In genomic region chr1:71046891-71047634, GRCh38 we compare ENCODE assay signal across 8 cellular contexts. TPM values are rescaled to one million over a fixed set of nuclear protein-coding genes. Genes with fewer than 3 reads are reported as not detected.
A peak's percentile ranks its signal among the peaks of the same experiment; 100 is the strongest.
DNase-seq lines count a peak whose midpoint lies in the region; ATAC-seq, FAIRE-seq and TF ChIP-seq lines count a peak whose summit lies in the region.

No MANE protein-coding gene starts in this region.

- peak overlapping the region; percentile 80 to 89 (median 84) for H3K4me3 Mint-ChIP-seq in brain
- H3K4me3 Mint-ChIP-seq in stimulated activated naive B cell treated with anti-CD40 and anti-IgM and Interleukin-4, amounts not matched to agents 10 μg/mL and 1 μg/mL and 100 μg/mL, for 72 hours = peak overlapping the region; percentile 78 to 85

- H3K14ac ChIP-seq in IMR-90 (replicated peaks; ENCODE audit: low read depth, low read length) = no peak overlapping the region

- H3K36me3 Mint-ChIP-seq in brain = no peaks in the 10 kb centered on the region
- H3K36me3 Mint-ChIP-seq in stimulated activated naive B cell treated with anti-CD40 and anti-IgM and Interleukin-4, amounts not matched to agents 10 μg/mL and 1 μg/mL and 100 μg/mL, for 72 hours = peaks cover 0 to 1% of the 10 kb centered on the region in 2 donors

- H3K27me3 Mint-ChIP-seq in brain = peaks cover 45% of the 10 kb centered on the region
- peaks cover 36 to 46% of the 10 kb centered on the region in 2 donors for H3K27me3 Mint-ChIP-seq in stimulated activated naive B cell treated with anti-CD40 and anti-IgM and Interleukin-4, amounts not matched to agents 10 μg/mL and 1 μg/mL and 100 μg/mL, for 72 hours

- POLR2A ChIA-PET in IMR-90 (lab: Charles Lee; ENCODE audit: unreplicated experiment) = no interaction called here

- no peak overlapping the region for H4K5ac ChIP-seq in IMR-90 (ENCODE audit: low read depth, low read length)

- no peak for TF ChIP-seq POLR2A in IMR-90 (IDR thresholded peaks at IDR 0.05; ENCODE audit: low read depth, low read length)

- H3K4me1 ChIP-seq in IMR-90 (ENCODE audit: control insufficient read depth, insufficient read depth, low read length) (peaks cover 3% of the 10 kb centered on the region; the same call in 1 of the 2 replicates), keratinocyte (ENCODE audit: control insufficient read depth, extremely low read depth, insufficient read depth, low read length) (peaks cover 4% of the 10 kb centered on the region)

- FAIRE-seq in keratinocyte (lab: Jason Lieb, UNC) = no peak

- peaks cover 38% of the 10 kb centered on the region for H3K27me3 ChIP-seq in IMR-90 (ENCODE audit: control insufficient read depth, insufficient read depth, low read length)
- peaks cover 34% of the 10 kb centered on the region for H3K27me3 ChIP-seq in keratinocyte (ENCODE audit: control insufficient read depth, extremely low read depth, insufficient read depth, low read length)

- dilution Hi-C loops in IMR-90 (cut with HindIII; ENCODE audit: low sequenced_read_pairs, unreplicated experiment) (no loop called here), keratinocyte (cut with MboI; ENCODE audit: extremely low pct_ligation_motif_present, low sequenced_read_pairs) (no loop called here)

- H2BK20ac ChIP-seq in IMR-90 (ENCODE audit: low read depth, low read length) = no peak overlapping the region

- H3K27ac ChIP-seq in IMR-90 (ENCODE audit: insufficient read depth, low read length) (no peak overlapping the region), keratinocyte (ENCODE audit: control insufficient read depth, insufficient read depth, low read length) (no peak overlapping the region)

- H2AK9ac ChIP-seq in IMR-90 (replicated peaks; ENCODE audit: low read depth, low read length, poor library complexity) = no peak overlapping the region

- no peaks in the 10 kb centered on the region; the same call in 1 of the 2 replicates for H3K9me3 ChIP-seq in IMR-90 (ENCODE audit: control insufficient read depth, insufficient read depth, low read length)
- no peaks in the 10 kb centered on the region for H3K9me3 ChIP-seq in keratinocyte (ENCODE audit: control insufficient read depth, low read depth, low read length)

- BruUV-seq in IMR-90 (replicated peaks; lab: Mats Ljungman, UMichigan) = no TSS peak

- H3K9ac ChIP-seq in IMR-90 (ENCODE audit: low read depth, low read length) (no peak overlapping the region), keratinocyte (ENCODE audit: control insufficient read depth, extremely low read depth, insufficient read depth, low read length) (no peak overlapping the region)

- peaks cover 15% of the 10 kb centered on the region for H3K4me1 Mint-ChIP-seq in brain
- H3K4me1 Mint-ChIP-seq in stimulated activated naive B cell treated with anti-CD40 and anti-IgM and Interleukin-4, amounts not matched to agents 10 μg/mL and 1 μg/mL and 100 μg/mL, for 72 hours = peaks cover 13 to 20% of the 10 kb centered on the region in 2 donors

- peaks cover 0 to 8% (median 0%) of the 10 kb centered on the region in 5 experiments for H3K9me3 Mint-ChIP-seq in brain
- no peaks in the 10 kb centered on the region for H3K9me3 Mint-ChIP-seq in stimulated activated naive B cell treated with anti-CD40 and anti-IgM and Interleukin-4, amounts not matched to agents 10 μg/mL and 1 μg/mL and 100 μg/mL, for 72 hours

- no peaks in the 10 kb centered on the region for H3K79me1 ChIP-seq in IMR-90 (ENCODE audit: low read depth in 1 of 2, low read length in 2 of 2)

- H2AFZ ChIP-seq in IMR-90 (replicated peaks; ENCODE audit: low read length, poor library complexity) (peak overlapping the region; percentile 88), keratinocyte (ENCODE audit: control insufficient read depth, low read length) (peak overlapping the region; percentile 85)

- peak overlapping the region; percentile 31; the same call in 1 of the 2 replicates for H3K23ac ChIP-seq in IMR-90 (ENCODE audit: low read depth, low read length)

- CTCF ChIA-PET in IMR-90 (lab: Yijun Ruan, JAX) = no interaction called here

- intact Hi-C loops in IMR-90 (cut with micrococcal nuclease) = no loop called here

- no peaks in the 10 kb centered on the region for H3K36me3 ChIP-seq in IMR-90 (ENCODE audit: control insufficient read depth, insufficient read depth, low read length)
- H3K36me3 ChIP-seq in keratinocyte (ENCODE audit: control insufficient read depth in 2 of 2, extremely low read depth in 1 of 2, insufficient read depth in 2 of 2, low read length in 2 of 2) = no peaks in the 10 kb centered on the region

- H2BK5ac ChIP-seq in IMR-90 (ENCODE audit: low read depth, low read length, poor library complexity, severe bottlenecking) = no peak overlapping the region

- TF ChIP-seq CTCF in IMR-90 (conservative IDR thresholded peaks at IDR 0.05; ENCODE audit: low read depth, low read length) (no peak), brain (conservative IDR thresholded peaks at IDR 0.05) (no peak), keratinocyte (optimal IDR thresholded peaks at IDR 0.05 in 1 of 3, IDR thresholded peaks at IDR 0.05 in 1 of 3, conservative IDR thresholded peaks at IDR 0.05 in 1 of 3; ENCODE audit: extremely low read depth in 1 of 3, insufficient read depth in 2 of 3, low read length in 3 of 3) (no peak)

- no peak overlapping the region for H3K27ac Mint-ChIP-seq in brain
- peak overlapping the region; percentile 31 for H3K27ac Mint-ChIP-seq in stimulated activated naive B cell treated with anti-CD40 and anti-IgM and Interleukin-4, amounts not matched to agents 10 μg/mL and 1 μg/mL and 100 μg/mL, for 72 hours

- no peak overlapping the region for H3K18ac ChIP-seq in IMR-90 (ENCODE audit: low read depth, low read length)

- H4K91ac ChIP-seq in IMR-90 (ENCODE audit: insufficient read depth, low read depth, low read length) = no peak overlapping the region

- DNase-seq in NCI-H345 (lab: John Stamatoyannopoulos, UW) (peak; percentile 38), NCI-H345 treated with DMSO at 0.1 percent for 48 hours (lab: John Stamatoyannopoulos, UW; ENCODE audit: unreplicated experiment) (no peak), IMR-90 (no peak), keratinocyte (ENCODE audit: low read depth, low spot score) (no peak), dedifferentiated amniotic fluid mesenchymal stem cell (ENCODE audit: extremely low spot score) (no peak), SW480 (ENCODE audit: low spot score) (no peak)
- peak; percentile 2 for DNase-seq in stimulated activated naive B cell treated with anti-CD40 and anti-IgM and Interleukin-4, amounts not matched to agents 10 μg/mL and 1 μg/mL and 100 μg/mL, for 72 hours

- WGBS in IMR-90 (ENCODE audit: extremely low coverage in 2 of 2, insufficient read length in 1 of 2), 2 experiments = 9% methylated on average over 49 of the region's 73 CpGs; no CpG with 5 or more reads in 1 of the 2 experiments

- no peaks in the 10 kb centered on the region for H3K79me2 ChIP-seq in keratinocyte (ENCODE audit: control insufficient read depth, insufficient read depth, low read length)

- H3K4ac ChIP-seq in IMR-90 (ENCODE audit: low read depth, low read length) = no peak overlapping the region

- H4K8ac ChIP-seq in IMR-90 (ENCODE audit: low read depth in 2 of 2, low read length in 2 of 2) = no peak overlapping the region

- H3K9me1 ChIP-seq in IMR-90 (ENCODE audit: insufficient read depth, low read length) (no peaks in the 10 kb centered on the region), keratinocyte (ENCODE audit: control insufficient read depth, extremely low read depth, insufficient read depth, low read length) (no peaks in the 10 kb centered on the region)

- peak; percentile 22 for ATAC-seq in IMR-90 (ENCODE audit: low read depth)
- ATAC-seq in stimulated activated naive B cell treated with anti-CD40 and anti-IgM and Interleukin-4, amounts not matched to agents 10 μg/mL and 1 μg/mL and 100 μg/mL, for 72 hours (replicated peaks) = peak; percentile 45 to 50

- no peak overlapping the region for H2BK15ac ChIP-seq in IMR-90 (ENCODE audit: low read depth, low read length)

- H3K4me2 ChIP-seq in IMR-90 (ENCODE audit: low read depth, low read length) = peak overlapping the region; percentile 82
- peak overlapping the region; percentile 67 for H3K4me2 ChIP-seq in keratinocyte (ENCODE audit: control insufficient read depth, extremely low read depth, insufficient read depth, low read depth, low read length)

- no peak overlapping the region for H2BK120ac ChIP-seq in IMR-90 (ENCODE audit: low read depth, low read length)

- no peak overlapping the region for H2AK5ac ChIP-seq in IMR-90 (ENCODE audit: low read depth, low read length)

- TF ChIP-seq RAD21 in IMR-90 (IDR thresholded peaks at IDR 0.05; ENCODE audit: low read length) = no peak

- no peak overlapping the region for H3K56ac ChIP-seq in IMR-90 (ENCODE audit: extremely low read depth, insufficient read depth, low read length)

- in situ Hi-C loops in IMR-90 (cut with MboI; ENCODE audit: low sequenced_read_pairs) = loop anchor here (5.0 kb wide), 2 partner anchors 360 to 520 kb away; no protein-coding TSS in a partner anchor

- H3K4me3 ChIP-seq in IMR-90 (ENCODE audit: insufficient read depth, low read depth, low read length) = peak overlapping the region; percentile 37
- H3K4me3 ChIP-seq in keratinocyte (ENCODE audit: control insufficient read depth in 2 of 3, extremely low read depth in 1 of 3, insufficient read depth in 2 of 3, low read depth in 1 of 3, low read length in 3 of 3) = peak overlapping the region; percentile 12 to 43 (median 36)

- H4K20me1 ChIP-seq in IMR-90 (ENCODE audit: insufficient read depth, low read length) = no peaks in the 10 kb centered on the region
- H4K20me1 ChIP-seq in keratinocyte (ENCODE audit: control insufficient read depth, extremely low read depth, insufficient read depth, low read length) = peaks cover 2% of the 10 kb centered on the region

RNA-seq across cellular contexts. Expression of gene PTGER3, which starts 0.6 kb away (rescaled TPM):
- total RNA-seq in IMR-90 (2012; rRNA removed) = under 0.01 TPM in 1 of 2 replicates, not detected in the other
- polyA plus RNA-seq in IMR-90 (2012; rRNA removed) = not detected in 2 replicates
- polyA plus RNA-seq in IMR-90 (2012; cell fraction: cytosol; rRNA removed) = not detected in 2 replicates
- 0.05 TPM in 1 of 2 replicates, not detected in the other for polyA plus RNA-seq in IMR-90 (2012; cell fraction: nucleus; rRNA removed; ENCODE audit: low replicate concordance)
- 0.08 TPM for polyA plus RNA-seq in brain (ENCODE audit: insufficient read depth, low read depth, low replicate concordance)
- 0.04 to 0.05 TPM in 2 of 3 replicates, not detected in the other for polyA plus RNA-seq in keratinocyte
- polyA plus RNA-seq in keratinocyte (2011; ENCODE audit: low read depth) = 4.1 TPM
- not detected in 2 replicates for polyA plus RNA-seq in keratinocyte (2011; cell fraction: cytosol; rRNA removed)
- 0.03 TPM in 2 replicates for polyA plus RNA-seq in keratinocyte (2011; cell fraction: nucleus; rRNA removed)
- polyA plus RNA-seq in keratinocyte (2012; ENCODE audit: low replicate concordance) = 0.01 and 3.8 TPM in 2 replicates
- polyA minus RNA-seq in keratinocyte = 0.03 TPM in 1 of 3 replicates, not detected in the others
- polyA minus RNA-seq in keratinocyte (2011; cell fraction: cytosol; rRNA and poly(A)+ RNA removed) = not detected
- polyA minus RNA-seq in keratinocyte (2011; cell fraction: nucleus; rRNA and poly(A)+ RNA removed) = 0.11 and 0.16 TPM in 2 replicates

RNA-seq across cellular contexts. Expression of gene ZRANB2, which starts 33.8 kb away (rescaled TPM):
- total RNA-seq in IMR-90 (2012; rRNA removed) = 23.7 and 41.7 TPM in 2 replicates
- polyA plus RNA-seq in IMR-90 (2012; rRNA removed) (58.9 and 67.2 TPM in 2 replicates), brain (ENCODE audit: insufficient read depth, low read depth, low replicate concordance) (13.5 TPM), keratinocyte (56.5 to 92.3 TPM (median 63.2 TPM) in 3 replicates)
- polyA plus RNA-seq in IMR-90 (2012; cell fraction: cytosol; rRNA removed) = 3.0 and 3.7 TPM in 2 replicates
- 13.8 and 232 TPM in 2 replicates for polyA plus RNA-seq in IMR-90 (2012; cell fraction: nucleus; rRNA removed; ENCODE audit: low replicate concordance)
- polyA plus RNA-seq in keratinocyte (2011; ENCODE audit: low read depth) = 80.3 TPM
- 32.4 and 50.7 TPM in 2 replicates for polyA plus RNA-seq in keratinocyte (2011; cell fraction: cytosol; rRNA removed)
- polyA plus RNA-seq in keratinocyte (2011; cell fraction: nucleus; rRNA removed) = 144 and 233 TPM in 2 replicates
- polyA plus RNA-seq in keratinocyte (2012; ENCODE audit: low replicate concordance) = 50.0 and 66.2 TPM in 2 replicates
- polyA minus RNA-seq in keratinocyte = 9.2 to 46.6 TPM (median 16.5 TPM) in 3 replicates
- 15.5 TPM for polyA minus RNA-seq in keratinocyte (2011; cell fraction: cytosol; rRNA and poly(A)+ RNA removed)
- polyA minus RNA-seq in keratinocyte (2011; cell fraction: nucleus; rRNA and poly(A)+ RNA removed) = 24.9 and 46.2 TPM in 2 replicates

Comparison
In these comparisons a context has a peak if more than half of its experiments do, and no peak if none do; other contexts are left out.
1. DNase-seq: peak in NCI-H345 (single experiment) and stimulated activated naive B cell treated with anti-CD40 and anti-IgM and Interleukin-4, amounts not matched to agents 10 μg/mL and 1 μg/mL and 100 μg/mL, for 72 hours (single experiment); none in NCI-H345 treated with DMSO at 0.1 percent for 48 hours (single experiment), IMR-90 (single experiment), keratinocyte (single experiment), dedifferentiated amniotic fluid mesenchymal stem cell (single experiment) and SW480 (single experiment).